Comparison of ENCODE assay signal across 1 cellular context in the genomic region with DNA sequence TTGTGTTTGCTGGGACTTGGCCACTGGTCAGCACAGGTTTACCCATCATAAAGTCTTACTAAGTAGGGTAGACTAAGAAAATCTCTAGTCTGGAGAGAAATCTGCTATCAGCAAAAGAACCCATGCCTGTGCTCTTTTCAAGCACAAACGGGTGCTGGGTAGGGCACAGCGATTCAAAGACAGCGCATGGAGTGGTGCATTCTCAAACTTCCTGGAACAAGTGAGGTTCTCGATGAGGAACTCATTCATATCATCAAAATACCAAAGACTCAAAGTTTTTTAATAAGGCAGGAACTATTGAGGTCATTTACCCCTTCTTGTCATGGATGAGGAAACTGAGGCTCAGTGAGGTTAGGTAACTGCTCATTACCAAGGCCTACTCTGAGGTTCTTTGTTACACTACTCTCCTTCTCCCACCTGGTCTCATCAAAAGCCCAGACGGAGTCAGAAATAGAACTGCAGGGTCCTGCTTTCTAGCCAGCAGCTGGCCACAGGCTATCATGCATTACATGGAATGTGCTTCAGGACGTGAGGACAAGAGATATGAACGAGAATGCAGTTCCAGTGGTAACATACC.
TF ChIP-seq lines count a peak whose summit lies in the region.

No MANE protein-coding gene starts in this region.

TF ChIP-seq in IMR-90, 13 proteins besides CTCF, POLR2A, EP300 and RAD21 (continued from another document):
- TF ChIP-seq MAZ (IDR thresholded peaks at IDR 0.05; ENCODE audit: borderline replicate concordance, low read depth, low read length) (no peak), NFE2L2 (IDR thresholded peaks at IDR 0.05; ENCODE audit: low read depth, low read length) (no peak), MAFK (IDR thresholded peaks at IDR 0.05; ENCODE audit: low read depth, low read length) (no peak), BHLHE40 (IDR thresholded peaks at IDR 0.05; ENCODE audit: low read depth, low read length) (no peak), CHD1 (IDR thresholded peaks at IDR 0.05; ENCODE audit: low read depth, low read length) (no peak), MXI1 (IDR thresholded peaks at IDR 0.05; ENCODE audit: borderline replicate concordance, low read depth, low read length) (no peak), FOS (IDR thresholded peaks at IDR 0.05; ENCODE audit: low read depth, low read length) (no peak), SMC3 (IDR thresholded peaks at IDR 0.05; ENCODE audit: low read depth, low read length) (no peak), CEBPB (IDR thresholded peaks at IDR 0.05; ENCODE audit: low read depth, low read length) (no peak)
- TF ChIP-seq, protein P1, sequence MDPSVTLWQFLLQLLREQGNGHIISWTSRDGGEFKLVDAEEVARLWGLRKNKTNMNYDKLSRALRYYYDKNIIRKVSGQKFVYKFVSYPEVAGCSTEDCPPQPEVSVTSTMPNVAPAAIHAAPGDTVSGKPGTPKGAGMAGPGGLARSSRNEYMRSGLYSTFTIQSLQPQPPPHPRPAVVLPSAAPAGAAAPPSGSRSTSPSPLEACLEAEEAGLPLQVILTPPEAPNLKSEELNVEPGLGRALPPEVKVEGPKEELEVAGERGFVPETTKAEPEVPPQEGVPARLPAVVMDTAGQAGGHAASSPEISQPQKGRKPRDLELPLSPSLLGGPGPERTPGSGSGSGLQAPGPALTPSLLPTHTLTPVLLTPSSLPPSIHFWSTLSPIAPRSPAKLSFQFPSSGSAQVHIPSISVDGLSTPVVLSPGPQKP (IDR thresholded peaks at IDR 0.05; ENCODE audit: borderline replicate concordance, low read depth, low read length), result no peak
- TF ChIP-seq, protein P2, sequence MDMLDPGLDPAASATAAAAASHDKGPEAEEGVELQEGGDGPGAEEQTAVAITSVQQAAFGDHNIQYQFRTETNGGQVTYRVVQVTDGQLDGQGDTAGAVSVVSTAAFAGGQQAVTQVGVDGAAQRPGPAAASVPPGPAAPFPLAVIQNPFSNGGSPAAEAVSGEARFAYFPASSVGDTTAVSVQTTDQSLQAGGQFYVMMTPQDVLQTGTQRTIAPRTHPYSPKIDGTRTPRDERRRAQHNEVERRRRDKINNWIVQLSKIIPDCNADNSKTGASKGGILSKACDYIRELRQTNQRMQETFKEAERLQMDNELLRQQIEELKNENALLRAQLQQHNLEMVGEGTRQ (IDR thresholded peaks at IDR 0.05; ENCODE audit: low read depth, low read length), result no peak
